9 cellular contexts compared by ENCODE assay signal in genomic region chr22:28019360-28019759, GRCh38.
DNase-seq lines count a peak whose midpoint lies in the region; ATAC-seq and TF ChIP-seq lines count a peak whose summit lies in the region.
"Had no signal": no experiment of that assay in that cellular context is flagged by ENCODE, and none has a peak within 500 bp of the region (broad histone marks: within the 10 kb centered on the region; RNA-seq: fewer than 3 reads in every experiment).

No MANE protein-coding gene starts in this region.

- H3K36me3 ChIP-seq in MM.1S (replicated peaks; ENCODE audit: insufficient read depth, low read length) (no peaks in the 10 kb centered on the region), skeletal muscle tissue (ENCODE audit: control insufficient read depth in 3 of 3, insufficient read depth in 3 of 3, low read length in 3 of 3) (peaks cover 0 to 2% (median 0%) of the 10 kb centered on the region in 3 donors)

- H3K4me2 ChIP-seq in MM.1S (ENCODE audit: low read depth, low read length) = no peak overlapping the region

- H3K4me3 ChIP-seq in MM.1S (ENCODE audit: low read length) (no peak overlapping the region), epithelial cell of esophagus (ENCODE audit: low read length) (no peak overlapping the region), skeletal muscle tissue (ENCODE audit: low read length in 3 of 3) (no peak overlapping the region)
- H3K4me3 ChIP-seq: lower lobe of right lung had no signal

- no peaks in the 10 kb centered on the region for H3F3A ChIP-seq in MM.1S (ENCODE audit: insufficient read depth, low read length)

- no peaks in the 10 kb centered on the region for H3K27me3 ChIP-seq in MM.1S (replicated peaks; ENCODE audit: insufficient read depth, low read length)
- no peaks in the 10 kb centered on the region for H3K27me3 ChIP-seq in skeletal muscle tissue (ENCODE audit: control insufficient read depth in 3 of 3, insufficient read depth in 3 of 3, low read length in 3 of 3)

- H3K4me1 ChIP-seq in MM.1S (ENCODE audit: low read length) = no peaks in the 10 kb centered on the region
- peaks cover 43 to 67% (median 53%) of the 10 kb centered on the region in 3 donors for H3K4me1 ChIP-seq in skeletal muscle tissue (ENCODE audit: control insufficient read depth in 3 of 3, insufficient read depth in 3 of 3, low read length in 3 of 3)

- H4K20me1 ChIP-seq in MM.1S (ENCODE audit: insufficient read depth, low read length) = no peaks in the 10 kb centered on the region

- no peak overlapping the region for H3K9ac ChIP-seq in MM.1S (ENCODE audit: low read length)
- H3K9ac ChIP-seq in skeletal muscle tissue (ENCODE audit: low read depth in 1 of 3, low read length in 3 of 3) = peak overlapping the region in 2 of 3 donors; percentile 25 to 33

- no peak for ATAC-seq in GM19455 (IDR thresholded peaks at IDR 0.05; ENCODE audit: unreplicated experiment)
- no peak for ATAC-seq in GM21360 (IDR thresholded peaks at IDR 0.05; ENCODE audit: unreplicated experiment)
- ATAC-seq in GM18502 (IDR thresholded peaks at IDR 0.05; ENCODE audit: poor library complexity, unreplicated experiment) = no peak

- peak; percentile 20 for DNase-seq in activated CD4-positive, alpha-beta T cell treated with anti-CD3 and anti-CD28 coated beads for 48 hours
- no peak for DNase-seq in activated CD4-positive, alpha-beta T cell treated with anti-CD3 and anti-CD28 coated beads, Interleukin-2, amount 50 U/mL, for 4 hours
- DNase-seq in MM.1S (peak; percentile 70), epithelial cell of esophagus (ENCODE audit: low read depth) (peak; percentile 49)

- H3K9me3 ChIP-seq in MM.1S (replicated peaks; ENCODE audit: insufficient read depth, low read length) (no peaks in the 10 kb centered on the region), skeletal muscle tissue (ENCODE audit: control insufficient read depth in 3 of 3, low read length in 3 of 3) (no peaks in the 10 kb centered on the region)
- H3K9me3 ChIP-seq: lower lobe of right lung had no signal

- no peaks in the 10 kb centered on the region for H3K9me2 ChIP-seq in MM.1S (replicated peaks; ENCODE audit: insufficient read depth, low read length)

- H3K27ac ChIP-seq in MM.1S (ENCODE audit: low read length) (no peak overlapping the region), skeletal muscle tissue (ENCODE audit: low read depth, low read length) (peak overlapping the region; percentile 70)

- peak overlapping the region; percentile 32; the same call in 1 of the 2 replicates for H2AFZ ChIP-seq in MM.1S (ENCODE audit: low read length)

- TF ChIP-seq CTCF in MM.1S (IDR thresholded peaks at IDR 0.05; ENCODE audit: low read length) (no peak), epithelial cell of esophagus (IDR thresholded peaks at IDR 0.05; ENCODE audit: insufficient read depth, low read depth, low read length, missing control alignments) (no peak)

- H3K79me2 ChIP-seq in MM.1S (ENCODE audit: low read length) = no peaks in the 10 kb centered on the region

Comparison
In these comparisons a context has a peak if more than half of its experiments do, and no peak if none do; other contexts are left out.
1. DNase-seq: peak in activated CD4-positive, alpha-beta T cell treated with anti-CD3 and anti-CD28 coated beads for 48 hours (single experiment), MM.1S (single experiment) and epithelial cell of esophagus (single experiment); none in activated CD4-positive, alpha-beta T cell treated with anti-CD3 and anti-CD28 coated beads, Interleukin-2, amount 50 U/mL, for 4 hours (0 of 2).